Comparison of ENCODE assay signal across 8 cellular contexts in the genomic region with DNA sequence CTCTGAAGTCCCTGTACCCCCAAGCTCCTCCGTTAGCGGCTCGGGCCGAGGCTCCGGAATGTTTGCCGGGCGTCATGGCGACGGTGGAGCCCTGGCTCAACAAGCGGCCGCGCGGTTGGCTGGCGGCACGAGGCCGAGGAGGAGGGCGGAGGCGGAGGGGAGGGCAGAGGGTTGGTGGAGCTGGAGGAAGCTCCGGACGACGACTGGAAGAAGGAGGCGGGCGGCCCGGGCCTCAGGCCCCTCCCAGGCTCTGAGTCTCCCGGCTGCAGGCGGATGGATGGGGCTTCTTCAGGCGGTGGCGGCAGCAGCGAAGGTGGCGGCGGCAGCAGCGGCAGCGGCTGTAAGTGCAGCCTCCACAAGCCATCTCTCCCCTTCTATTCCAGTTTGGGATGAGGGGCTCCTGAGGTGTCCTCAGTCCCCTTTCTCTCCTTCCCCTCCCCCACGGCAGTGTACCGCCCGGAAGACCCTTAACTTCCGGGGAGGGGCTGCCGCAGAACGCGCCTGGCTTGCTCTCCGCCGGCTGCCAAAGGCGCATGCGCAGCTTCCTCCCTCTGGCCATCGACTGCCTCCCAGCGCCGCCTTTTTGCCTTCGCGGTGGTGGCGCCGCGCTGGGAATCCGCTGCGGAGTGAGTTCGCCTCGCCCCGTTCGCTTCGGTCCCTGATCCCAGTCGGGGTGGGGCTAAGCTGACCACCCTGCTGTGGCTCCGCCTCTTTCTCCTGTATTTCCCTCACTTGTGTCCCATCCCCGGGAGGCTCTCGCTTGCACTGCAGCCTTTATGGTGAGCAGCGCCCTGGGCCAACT. TPM values are rescaled to one million over a fixed set of nuclear protein-coding genes. Genes with fewer than 3 reads are reported as not detected.
DNase-seq lines count a peak whose midpoint lies in the region; ATAC-seq and TF ChIP-seq lines count a peak whose summit lies in the region.

A gene with protein sequence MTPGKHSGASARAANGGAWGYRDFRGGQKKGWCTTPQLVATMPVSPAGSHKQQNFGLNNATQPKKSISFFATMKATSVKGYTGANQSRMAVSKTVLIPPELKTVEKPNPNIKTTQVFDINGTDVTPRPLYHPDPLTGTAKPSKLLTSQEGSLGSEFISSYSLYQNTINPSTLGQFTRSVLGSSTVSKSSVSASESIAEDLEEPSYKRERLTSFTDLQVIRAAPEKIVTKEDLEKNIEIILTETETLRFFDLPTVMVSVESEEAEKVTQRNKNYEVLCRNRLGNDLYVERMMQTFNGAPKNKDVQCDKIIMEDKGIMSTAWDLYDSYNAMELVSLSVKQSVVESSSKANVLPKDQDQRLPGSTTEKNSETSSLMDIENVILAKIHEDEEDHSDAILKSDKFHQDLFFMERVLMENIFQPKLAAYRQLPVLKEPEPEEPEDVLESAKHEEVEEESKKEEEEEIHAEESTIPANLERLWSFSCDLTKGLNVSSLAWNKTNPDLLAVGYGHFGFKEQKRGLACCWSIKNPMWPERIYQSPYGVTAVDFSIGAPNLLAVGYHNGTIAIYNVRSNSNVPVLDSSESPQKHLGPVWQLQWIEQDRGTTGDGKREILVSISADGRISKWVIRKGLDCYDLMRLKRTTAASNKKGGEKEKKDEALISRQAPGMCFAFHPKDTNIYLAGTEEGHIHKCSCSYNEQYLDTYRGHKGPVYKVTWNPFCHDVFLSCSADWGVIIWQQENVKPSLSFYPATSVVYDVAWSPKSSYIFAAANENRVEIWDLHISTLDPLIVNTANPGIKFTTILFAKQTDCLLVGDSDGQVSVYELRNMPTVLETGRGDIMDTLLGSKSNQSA (minus strand): TSS at position 101 of the 802 bp plus-strand sequence. CDS start 25 bp downstream, at position 76.
A gene (plus strand): TSS at position 235 of the 802 bp plus-strand sequence. CDS start 39 bp downstream, at position 274.

- peaks cover 0 to 1% of the 10 kb centered on the region in 2 donors for H3K27me3 Mint-ChIP-seq in CD4-positive, alpha-beta memory T cell
- no peaks in the 10 kb centered on the region for H3K27me3 Mint-ChIP-seq in activated CD4-positive, alpha-beta memory T cell treated with anti-CD3 and anti-CD28 coated beads for 36 hours

- peak; percentile 36 to 64 for TF ChIP-seq RAD21 in liver (IDR thresholded peaks at IDR 0.05)

- POLR2A ChIA-PET in CD4-positive, alpha-beta memory T cell (lab: Charles Lee; ENCODE audit: partially characterized antibody), result interaction anchor here (0.7 to 3.1 kb wide), 26 partner anchors 10 to 763 kb away, joined by 3 to 24 read pairs (median 4); a partner anchor contains a TSS
- POLR2A ChIA-PET in activated CD4-positive, alpha-beta memory T cell treated with anti-CD3 and anti-CD28 coated beads for 36 hours (lab: Charles Lee), result interaction anchor here (0.5 to 1.7 kb wide), 9 partner anchors 10 to 760 kb away, joined by 3 to 7 read pairs (median 4); a partner anchor contains a TSS

- peak within 1 kb of the TSS; percentile 97 to 99 (median 98) for H3K27ac Mint-ChIP-seq in CD4-positive, alpha-beta memory T cell
- H3K27ac Mint-ChIP-seq in activated CD4-positive, alpha-beta memory T cell treated with anti-CD3 and anti-CD28 coated beads for 36 hours, result peak within 1 kb of the TSS; percentile 96

- no peaks in the 10 kb centered on the region for H3K27me3 ChIP-seq in CD4-positive, alpha-beta memory T cell (ENCODE audit: insufficient read depth, low read length)
- no peaks in the 10 kb centered on the region for H3K27me3 ChIP-seq in liver (ENCODE audit: control insufficient read depth in 4 of 4, insufficient read depth in 4 of 4, low read length in 3 of 4)

- TF ChIP-seq CTCF in liver (IDR thresholded peaks at IDR 0.05; ENCODE audit: low read depth, low read length, missing input control), result peak; percentile 37

- peaks cover 26 to 63% (median 34%) of the 10 kb centered on the region in 4 donors for H3K4me1 Mint-ChIP-seq in CD4-positive, alpha-beta memory T cell
- H3K4me1 Mint-ChIP-seq in activated CD4-positive, alpha-beta memory T cell treated with anti-CD3 and anti-CD28 coated beads for 36 hours (ENCODE audit: low read depth), result peaks cover 53% of the 10 kb centered on the region

- no peaks in the 10 kb centered on the region for H3K9me3 Mint-ChIP-seq in CD4-positive, alpha-beta memory T cell
- H3K9me3 Mint-ChIP-seq in activated CD4-positive, alpha-beta memory T cell treated with anti-CD3 and anti-CD28 coated beads for 36 hours, result no peaks in the 10 kb centered on the region

- CTCF ChIA-PET in CD4-positive, alpha-beta memory T cell (lab: Charles Lee; ENCODE audit: partially characterized antibody), result interaction anchor here (0.7 to 1.7 kb wide), 5 partner anchors 10 to 287 kb away, joined by 3 to 7 read pairs (median 3); no protein-coding TSS in a partner anchor
- CTCF ChIA-PET in activated CD4-positive, alpha-beta memory T cell treated with anti-CD3 and anti-CD28 coated beads for 36 hours (lab: Charles Lee), result interaction anchor here (1.1 to 3.2 kb wide), 3 partner anchors 153 to 224 kb away, joined by 3 to 12 read pairs (median 7); no protein-coding TSS in a partner anchor

- under 1% methylated on average over 64 of the region's 64 CpGs for WGBS in liver

- H3K36me3 ChIP-seq in CD4-positive, alpha-beta memory T cell (ENCODE audit: insufficient read depth, low read length), result no peaks in the 10 kb centered on the region
- H3K36me3 ChIP-seq in liver (ENCODE audit: control insufficient read depth in 4 of 4, insufficient read depth in 3 of 4, low read depth in 1 of 4, low read length in 3 of 4), result no peaks in the 10 kb centered on the region

- H3K36me3 Mint-ChIP-seq in CD4-positive, alpha-beta memory T cell, result peaks cover 4 to 17% of the 10 kb centered on the region in 2 donors
- H3K36me3 Mint-ChIP-seq in activated CD4-positive, alpha-beta memory T cell treated with anti-CD3 and anti-CD28 coated beads for 36 hours, result peaks cover 4% of the 10 kb centered on the region

- intact Hi-C loops in CD4-positive, alpha-beta memory T cell (cut with micrococcal nuclease), result loop anchor here (1.0 to 10.0 kb wide), 4 partner anchors 128 to 590 kb away; a partner anchor contains a TSS
- intact Hi-C loops in activated CD4-positive, alpha-beta memory T cell treated with anti-CD3 and anti-CD28 coated beads for 36 hours (cut with micrococcal nuclease), result loop anchor here (1.0 to 10.0 kb wide), 7 partner anchors 56 to 1502 kb away; a partner anchor contains a TSS

- peak within 1 kb of the TSS; percentile 95 to 98 for H3K4me3 ChIP-seq in CD4-positive, alpha-beta memory T cell (ENCODE audit: low read length in 2 of 2)
- peak within 1 kb of the TSS; percentile 94 to 99 (median 97) for H3K4me3 ChIP-seq in liver (ENCODE audit: low read depth in 1 of 3, low read length in 3 of 3)

- no peaks in the 10 kb centered on the region for H3K9me3 ChIP-seq in CD4-positive, alpha-beta memory T cell (ENCODE audit: control insufficient read depth in 1 of 2, low read length in 2 of 2)
- H3K9me3 ChIP-seq in liver (ENCODE audit: control insufficient read depth in 4 of 4, low read length in 3 of 4), result no peaks in the 10 kb centered on the region

- peak; percentile 98 to 99 (median 98) for DNase-seq in CD4-positive, alpha-beta memory T cell
- peak; percentile 99 for DNase-seq in NCI-H82 (lab: John Stamatoyannopoulos, UW)
- DNase-seq in activated CD4-positive, alpha-beta memory T cell treated with anti-CD3 and anti-CD28 coated beads for 36 hours, result peak; percentile 99
- DNase-seq in dermis microvascular lymphatic vessel endothelial cell (ENCODE audit: low read depth in 2 of 2), result peak; percentile 95 to 99
- peak; percentile 97 for DNase-seq in stimulated activated CD4-positive, alpha-beta T cell treated with anti-CD3 and anti-CD28 coated beads, Interleukin-4, amount 100 ng/mL, for 1 hour

- H3K4me1 ChIP-seq in CD4-positive, alpha-beta memory T cell (ENCODE audit: insufficient read depth, low read length), result peaks cover 47% of the 10 kb centered on the region
- H3K4me1 ChIP-seq in liver (ENCODE audit: control insufficient read depth in 4 of 4, insufficient read depth in 4 of 4, low read length in 3 of 4), result peaks cover 5 to 34% (median 17%) of the 10 kb centered on the region in 4 donors

- peak within 1 kb of the TSS; percentile 95 for H3K27ac ChIP-seq in CD4-positive, alpha-beta memory T cell (ENCODE audit: low read depth, low read length)
- H3K27ac ChIP-seq in liver (ENCODE audit: low read depth in 1 of 2, low read length in 2 of 2), result peak within 1 kb of the TSS; percentile 62 to 87

- peak within 1 kb of the TSS; percentile 92 to 99 (median 96) for H3K4me3 Mint-ChIP-seq in CD4-positive, alpha-beta memory T cell
- peak within 1 kb of the TSS; percentile 97 for H3K4me3 Mint-ChIP-seq in activated CD4-positive, alpha-beta memory T cell treated with anti-CD3 and anti-CD28 coated beads for 36 hours

- ATAC-seq in GM19452 (IDR thresholded peaks at IDR 0.05; ENCODE audit: unreplicated experiment), result peak; percentile 93
- peak; percentile 62 for ATAC-seq in HG03575 (IDR thresholded peaks at IDR 0.05; ENCODE audit: extremely low read depth, insufficient number of reproducible peaks, low FRiP score, unreplicated experiment)

- peak within 1 kb of the TSS; percentile 52 to 87 for H3K9ac ChIP-seq in liver (ENCODE audit: low read depth in 1 of 2, low read length in 2 of 2)

TF ChIP-seq in liver, 16 proteins besides CTCF, POLR2A, EP300 and RAD21 (continues in another document):
- TF ChIP-seq GABPA (IDR thresholded peaks at IDR 0.05 in 1 of 2, conservative IDR thresholded peaks at IDR 0.05 in 1 of 2), result peak; percentile 65 to 93

RNA-seq across cellular contexts. Expression of the first gene that starts in this region (rescaled TPM):
- 10 to 100 TPM in 1 of 2 experiments, 1 to 10 TPM in 1; 7.9 to 11.4 TPM for total RNA-seq in CD4-positive, alpha-beta memory T cell
- 1 to 10 TPM; 1.3 to 2.1 TPM for polyA plus RNA-seq in CD4-positive, alpha-beta memory T cell
- 1 to 10 TPM; 1.4 to 1.6 TPM for total RNA-seq in activated CD4-positive, alpha-beta memory T cell treated with anti-CD3 and anti-CD28 coated beads for 36 hours
- 1.8 and 1.9 TPM in 2 replicates for total RNA-seq in dermis microvascular lymphatic vessel endothelial cell
- total RNA-seq in liver, result 1 to 10 TPM; 1.3 to 1.8 TPM
- polyA plus RNA-seq in liver, result under 1 TPM; 0.42 to 0.43 TPM

RNA-seq across cellular contexts. Expression of the second gene that starts in this region (rescaled TPM):
- 10 to 100 TPM; 77.0 to 81.3 TPM for total RNA-seq in CD4-positive, alpha-beta memory T cell
- polyA plus RNA-seq in CD4-positive, alpha-beta memory T cell, result 10 to 100 TPM; 25.5 to 41.3 TPM
- total RNA-seq in activated CD4-positive, alpha-beta memory T cell treated with anti-CD3 and anti-CD28 coated beads for 36 hours, result 10 to 100 TPM; 54.7 to 58.8 TPM
- total RNA-seq in dermis microvascular lymphatic vessel endothelial cell, result 19.4 and 20.7 TPM in 2 replicates
- total RNA-seq in liver, result 10 to 100 TPM; 15.6 to 17.7 TPM
- polyA plus RNA-seq in liver, result 10 to 100 TPM in 1 of 2 donors, 1 to 10 TPM in 1; 7.3 to 23.2 TPM

Comparison
In these comparisons a context has a peak if more than half of its experiments do, and no peak if none do; other contexts are left out.
1. Peak in every context shown above with its lines: DNase-seq, ATAC-seq, H3K4me3 ChIP-seq and H3K27ac ChIP-seq.